8 cellular contexts compared by ENCODE assay signal in genomic region chr12:68240975-68241374, GRCh38. TPM values are rescaled to one million over a fixed set of nuclear protein-coding genes. Genes with fewer than 3 reads are reported as not detected.
DNase-seq lines count a peak whose midpoint lies in the region; ATAC-seq, FAIRE-seq and TF ChIP-seq lines count a peak whose summit lies in the region.

No MANE protein-coding gene starts in this region.

- no peak overlapping the region for H2AK5ac ChIP-seq in mesenchymal stem cell (ENCODE audit: low read length, severe bottlenecking)

- H3K4me2 ChIP-seq in mesenchymal stem cell (ENCODE audit: low read length, poor library complexity, severe bottlenecking) = no peak overlapping the region

- DNase-seq in GM10266 (ENCODE audit: extremely low spot score) (peak; percentile 75), NB4 (ENCODE audit: low read depth) (peak; percentile 48), mesenchymal stem cell (peak; percentile 59), UCSD-AML1 (lab: John Stamatoyannopoulos, UW; ENCODE audit: unreplicated experiment) (no peak), urothelium cell line (ENCODE audit: low spot score) (no peak)
- peak; percentile 18 for DNase-seq in activated gamma-delta T cell treated with anti-CD3 and anti-CD28 coated beads, Interleukin-2, amount 50 U/mL, for 16 hours (ENCODE audit: low read depth)

- no peak overlapping the region for H3K14ac ChIP-seq in mesenchymal stem cell (ENCODE audit: low read length in 2 of 2)

- peak overlapping the region in 1 of 2 experiments; percentile 4 for H3K4ac ChIP-seq in mesenchymal stem cell (ENCODE audit: low read depth in 1 of 2, low read length in 2 of 2)

- H3K79me1 ChIP-seq in mesenchymal stem cell (replicated peaks; ENCODE audit: low read length, poor library complexity, severe bottlenecking) = no peaks in the 10 kb centered on the region

- no peak overlapping the region for H3K27ac ChIP-seq in mesenchymal stem cell (ENCODE audit: low read length, poor library complexity, severe bottlenecking)
- H3K27ac ChIP-seq in thymus (ENCODE audit: low read depth) = peak overlapping the region; percentile 57

- H3K18ac ChIP-seq in mesenchymal stem cell (ENCODE audit: low read depth in 1 of 2, low read length in 2 of 2) = no peak overlapping the region

- no peak for FAIRE-seq in urothelium cell line (lab: Jason Lieb, UNC)

- H2BK5ac ChIP-seq in mesenchymal stem cell (ENCODE audit: low read depth, low read length, poor library complexity, severe bottlenecking) = no peak overlapping the region

- WGBS in mesenchymal stem cell = 82% methylated on average over 1 of the region's 1 CpG
- 4% methylated on average over 1 of the region's 1 CpG for WGBS in thymus

- TF ChIP-seq CTCF in GM10266 (IDR thresholded peaks at IDR 0.05; ENCODE audit: control insufficient read depth, insufficient read depth, low read depth, missing control alignments) (no peak), NB4 (IDR thresholded peaks at IDR 0.05; ENCODE audit: low read depth, low read length) (no peak)

- H2BK12ac ChIP-seq in mesenchymal stem cell (ENCODE audit: low read length in 2 of 2) = no peak overlapping the region

- no peak for TF ChIP-seq POLR2A in NB4 (IDR thresholded peaks at IDR 0.05; ENCODE audit: extremely low read depth, insufficient read length)

- H3K9ac ChIP-seq in mesenchymal stem cell (ENCODE audit: low read length) = peak overlapping the region; percentile 88

- H2AFZ ChIP-seq in mesenchymal stem cell (ENCODE audit: low read depth, low read length) = no peak overlapping the region

- H3K4me1 ChIP-seq in mesenchymal stem cell (ENCODE audit: control insufficient read depth, insufficient read depth, low read depth, low read length) = peaks cover 7% of the 10 kb centered on the region
- H3K4me1 ChIP-seq in thymus (ENCODE audit: control insufficient read depth, insufficient read depth, low read length) = peaks cover 14% of the 10 kb centered on the region

- no peaks in the 10 kb centered on the region for H3K27me3 ChIP-seq in mesenchymal stem cell (ENCODE audit: control insufficient read depth in 1 of 2, insufficient read depth in 1 of 2, low read length in 2 of 2)
- H3K27me3 ChIP-seq in thymus (ENCODE audit: control insufficient read depth, insufficient read depth) = no peaks in the 10 kb centered on the region

- H3K9me3 ChIP-seq in mesenchymal stem cell (ENCODE audit: control insufficient read depth, low read length) = no peaks in the 10 kb centered on the region
- no peaks in the 10 kb centered on the region for H3K9me3 ChIP-seq in thymus (ENCODE audit: control insufficient read depth)

- H3K23ac ChIP-seq in mesenchymal stem cell (ENCODE audit: low read length in 2 of 2) = no peak overlapping the region

- peak; percentile 86 for ATAC-seq in GM21825 (IDR thresholded peaks at IDR 0.05; ENCODE audit: unreplicated experiment)

- no peak overlapping the region for H2BK120ac ChIP-seq in mesenchymal stem cell (ENCODE audit: low read depth, low read length)

- no peak overlapping the region for H2BK15ac ChIP-seq in mesenchymal stem cell (ENCODE audit: low read depth, poor library complexity, severe bottlenecking)

- H4K91ac ChIP-seq in mesenchymal stem cell (ENCODE audit: low read length) = no peak overlapping the region

- H3K36me3 ChIP-seq in mesenchymal stem cell (ENCODE audit: control insufficient read depth in 1 of 2, insufficient read depth in 2 of 2, low read depth in 1 of 2, low read length in 2 of 2) (no peaks in the 10 kb centered on the region), thymus (ENCODE audit: control insufficient read depth, insufficient read depth) (no peaks in the 10 kb centered on the region)

- no peak overlapping the region for H3K4me3 ChIP-seq in NB4 (ENCODE audit: low read depth, low read length)
- peak overlapping the region in 1 of 2 experiments; percentile 37 for H3K4me3 ChIP-seq in mesenchymal stem cell (ENCODE audit: insufficient read depth in 1 of 2, low read depth in 1 of 2, low read length in 2 of 2)
- no peak overlapping the region for H3K4me3 ChIP-seq in thymus (ENCODE audit: low read length)

- H4K8ac ChIP-seq in mesenchymal stem cell (ENCODE audit: low read length) = peak overlapping the region; percentile 19

RNA-seq across cellular contexts. Expression of gene IL22, which starts 12.4 kb away (rescaled TPM):
- not detected for polyA plus RNA-seq in mesenchymal stem cell (2013, experiment 1 of 2)
- not detected for polyA plus RNA-seq in mesenchymal stem cell (2013, experiment 2 of 2)
- 1.1 TPM for polyA plus RNA-seq in thymus

RNA-seq across cellular contexts. Expression of gene IL26, which starts 15.4 kb away (rescaled TPM):
- not detected for polyA plus RNA-seq in mesenchymal stem cell (2013, experiment 1 of 2)
- not detected for polyA plus RNA-seq in mesenchymal stem cell (2013, experiment 2 of 2)
- polyA plus RNA-seq in thymus = 0.07 TPM

Comparison
In these comparisons a context has a peak if more than half of its experiments do, and no peak if none do; other contexts are left out.
1. DNase-seq: peak in GM10266 (single experiment), NB4 (single experiment), activated gamma-delta T cell treated with anti-CD3 and anti-CD28 coated beads, Interleukin-2, amount 50 U/mL, for 16 hours (single experiment) and mesenchymal stem cell (single experiment); none in UCSD-AML1 (single experiment) and urothelium cell line (single experiment).